ENCODE assay signal across 8 cellular contexts in the genomic region with DNA sequence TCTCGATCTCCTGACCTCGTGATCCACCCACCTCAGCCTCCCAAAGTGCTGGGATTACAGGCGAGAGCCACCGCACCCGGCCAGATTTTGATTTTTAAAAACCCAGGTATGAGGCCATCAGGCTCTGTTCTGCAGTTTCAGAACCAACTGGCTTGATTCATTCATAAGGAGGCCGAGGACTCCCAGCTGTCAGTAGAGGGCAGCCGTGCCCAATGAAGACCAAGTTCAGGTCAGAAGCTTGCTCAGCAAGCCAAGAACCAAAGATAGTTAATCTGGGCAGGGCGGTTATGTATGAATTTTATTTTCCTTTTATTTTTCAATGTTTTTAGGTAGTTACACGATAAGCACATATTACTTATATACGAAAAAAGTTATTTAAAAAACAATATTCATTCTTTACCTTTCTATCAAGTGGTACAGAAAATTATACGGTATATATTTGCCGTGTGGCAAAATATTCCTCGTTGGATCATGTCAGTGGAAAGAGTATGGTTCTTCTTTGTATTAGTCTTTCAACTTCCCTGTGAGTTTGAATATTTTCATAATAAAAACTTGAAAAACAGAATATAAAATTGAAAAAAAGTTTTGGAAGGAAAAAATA. TPM values are rescaled to one million over a fixed set of nuclear protein-coding genes. Genes with fewer than 3 reads are reported as not detected.
DNase-seq lines count a peak whose midpoint lies in the region; ATAC-seq and TF ChIP-seq lines count a peak whose summit lies in the region.

No MANE protein-coding gene starts in this region.

- intact Hi-C loops in PC-3 (cut with micrococcal nuclease): loop anchor here (1.0 to 5.0 kb wide), 5 partner anchors 18 to 388 kb away; partner anchors contain the start of genes MGAT1 and ZFP62
- intact Hi-C loops in tibial artery (cut with DNase I; ENCODE audit: low total_unique reads): loop anchor here (5.0 to 10.0 kb wide), 2 partner anchors 83 to 370 kb away; no protein-coding TSS in a partner anchor

- H2AFZ ChIP-seq in PC-3 (ENCODE audit: low read length) (no peak overlapping the region), osteoblast (ENCODE audit: low read length) (no peak overlapping the region)

- H3K9me2 ChIP-seq in PC-3 (replicated peaks; ENCODE audit: low read length): no peaks in the 10 kb centered on the region

- H4K20me1 ChIP-seq in PC-3 (ENCODE audit: low read length) (no peaks in the 10 kb centered on the region), osteoblast (ENCODE audit: insufficient read depth, low read length) (peaks cover 4% of the 10 kb centered on the region)

- no peak overlapping the region for H3K4me3 ChIP-seq in PC-3 (ENCODE audit: low read length)
- no peak overlapping the region for H3K4me3 ChIP-seq in foreskin fibroblast (ENCODE audit: low read depth in 1 of 2, low read length in 2 of 2)
- H3K4me3 ChIP-seq in osteoblast (ENCODE audit: insufficient read depth, low read length): no peak overlapping the region
- no peak overlapping the region for H3K4me3 ChIP-seq in tibial artery

- DNase-seq in NCI-H524 (lab: John Stamatoyannopoulos, UW) (peak; percentile 47 to 71), NCI-H524 treated with DMSO at 0.1 percent for 48 hours (lab: John Stamatoyannopoulos, UW) (no peak), PC-3 (peak; percentile 92), foreskin fibroblast (peak; percentile 82 to 94), osteoblast (ENCODE audit: insufficient read length, low spot score, missing footprints) (peak; percentile 91), tibial artery (peak; percentile 82 to 89)

- peak overlapping the region; percentile 33; the same call in 1 of the 2 replicates for H3K4me2 ChIP-seq in PC-3 (ENCODE audit: low read length)
- peak overlapping the region; percentile 67 for H3K4me2 ChIP-seq in osteoblast (ENCODE audit: insufficient read depth, low read length)

- peaks cover 21% of the 10 kb centered on the region for H3K36me3 Mint-ChIP-seq in activated T-helper 17 cell treated with anti-CD3 and anti-CD28 coated beads, Interleukin-2, amount 50 U/mL, for 72 hours (ENCODE audit: low read depth)

- H3K27me3 ChIP-seq in PC-3 (ENCODE audit: low read length): no peaks in the 10 kb centered on the region
- no peaks in the 10 kb centered on the region for H3K27me3 ChIP-seq in osteoblast (ENCODE audit: insufficient read depth, low read length)
- H3K27me3 ChIP-seq in tibial artery: no peaks in the 10 kb centered on the region

- H3K4me1 ChIP-seq in PC-3 (ENCODE audit: insufficient read depth, low read length): peaks cover 20% of the 10 kb centered on the region
- H3K4me1 ChIP-seq in osteoblast (ENCODE audit: insufficient read depth, low read length): peaks cover 30% of the 10 kb centered on the region
- peaks cover 10 to 39% (median 31%) of the 10 kb centered on the region in 4 donors for H3K4me1 ChIP-seq in tibial artery

- no peaks in the 10 kb centered on the region for H3K9me3 ChIP-seq in PC-3 (ENCODE audit: low read length)
- H3K9me3 ChIP-seq in osteoblast (ENCODE audit: low read depth, low read length): no peaks in the 10 kb centered on the region
- no peaks in the 10 kb centered on the region for H3K9me3 ChIP-seq in tibial artery

- H3K27me3 Mint-ChIP-seq in activated T-helper 17 cell treated with anti-CD3 and anti-CD28 coated beads, Interleukin-2, amount 50 U/mL, for 72 hours: no peaks in the 10 kb centered on the region

- TF ChIP-seq CTCF in PC-3 (conservative IDR thresholded peaks at IDR 0.05; ENCODE audit: low read depth, low read length) (peak; percentile 97), foreskin fibroblast (IDR thresholded peaks at IDR 0.05; ENCODE audit: low read depth, low read length) (peak; percentile 90), osteoblast (IDR thresholded peaks at IDR 0.05; ENCODE audit: extremely low read depth, low read depth, low read length) (peak; percentile 90), tibial artery (IDR thresholded peaks at IDR 0.05) (peak; percentile 64 to 78)

- H3K27ac Mint-ChIP-seq in activated T-helper 17 cell treated with anti-CD3 and anti-CD28 coated beads, Interleukin-2, amount 50 U/mL, for 72 hours: peak overlapping the region; percentile 70

- no peak overlapping the region for H3K4me3 Mint-ChIP-seq in activated T-helper 17 cell treated with anti-CD3 and anti-CD28 coated beads, Interleukin-2, amount 50 U/mL, for 72 hours

- H3K79me2 ChIP-seq in PC-3 (ENCODE audit: low read length) (no peaks in the 10 kb centered on the region), osteoblast (ENCODE audit: insufficient read depth, low read length) (peaks cover 29% of the 10 kb centered on the region)

- no peak overlapping the region for H3K9ac ChIP-seq in PC-3 (ENCODE audit: low read length)

- POLR2A ChIA-PET in PC-3 (lab: Charles Lee; ENCODE audit: unreplicated experiment): interaction anchor here (0.5 to 0.7 kb wide), 3 partner anchors 76 to 128 kb away, joined by 3 to 9 read pairs (median 3); no protein-coding TSS in a partner anchor

- no TSS peak for BruUV-seq in PC-3 (replicated peaks; lab: Mats Ljungman, UMichigan)

- CTCF ChIA-PET in PC-3 (lab: Charles Lee): interaction anchor here (0.8 to 1.3 kb wide), 5 partner anchors 15 to 388 kb away, joined by 3 to 5 read pairs (median 4); no protein-coding TSS in a partner anchor

- H3K27ac ChIP-seq in PC-3 (ENCODE audit: low read length): no peak overlapping the region
- H3K27ac ChIP-seq in osteoblast (ENCODE audit: low read depth, low read length): peak overlapping the region; percentile 93
- peak overlapping the region; percentile 63 to 82 for H3K27ac ChIP-seq in tibial artery

- ATAC-seq in HG03066 (IDR thresholded peaks at IDR 0.05; ENCODE audit: low read depth, unreplicated experiment) (peak; percentile 63), PC-3 (peak; percentile 72)
- ATAC-seq in activated T-helper 17 cell treated with anti-CD3 and anti-CD28 coated beads, Interleukin-2, amount 50 U/mL, for 72 hours (replicated peaks): peak; percentile 72

- peaks cover 5% of the 10 kb centered on the region for H3F3A ChIP-seq in PC-3 (ENCODE audit: low read length, unreplicated experiment)

- no peaks in the 10 kb centered on the region for H3K9me3 Mint-ChIP-seq in activated T-helper 17 cell treated with anti-CD3 and anti-CD28 coated beads, Interleukin-2, amount 50 U/mL, for 72 hours

- no peaks in the 10 kb centered on the region; the same call in 1 of the 2 replicates for H3K36me3 ChIP-seq in PC-3 (ENCODE audit: low read depth, low read length)
- peaks cover 7% of the 10 kb centered on the region for H3K36me3 ChIP-seq in osteoblast (ENCODE audit: insufficient read depth, low read length)
- H3K36me3 ChIP-seq in tibial artery: peaks cover 0 to 32% (median 22%) of the 10 kb centered on the region in 3 donors

- H3K4me1 Mint-ChIP-seq in activated T-helper 17 cell treated with anti-CD3 and anti-CD28 coated beads, Interleukin-2, amount 50 U/mL, for 72 hours: peaks cover 15% of the 10 kb centered on the region

RNA-seq across cellular contexts. Expression of gene MGAT1, which starts 18.0 kb away (rescaled TPM):
- total RNA-seq in PC-3 (2014; rRNA removed) (104 and 132 TPM in 2 replicates), osteoblast (104 and 113 TPM in 2 replicates)
- total RNA-seq in activated T-helper 17 cell treated with anti-CD3 and anti-CD28 coated beads, Interleukin-2, amount 50 U/mL, for 72 hours: 100 to 1,000 TPM; 170 to 308 TPM

RNA-seq across cellular contexts. Expression of gene OR2Y1, which starts 44.7 kb away (rescaled TPM):
- total RNA-seq in PC-3 (2014; rRNA removed): not detected in 2 replicates
- not detected for total RNA-seq in activated T-helper 17 cell treated with anti-CD3 and anti-CD28 coated beads, Interleukin-2, amount 50 U/mL, for 72 hours
- total RNA-seq in osteoblast: not detected in 2 replicates
